In genomic region chr3:101897013-101897412, GRCh38 we compare ENCODE assay signal across 10 cellular contexts.
"Had no signal": no experiment of that assay in that cellular context is flagged by ENCODE, and none has a peak within 500 bp of the region (broad histone marks: within the 10 kb centered on the region; RNA-seq: fewer than 3 reads in every experiment).

No MANE protein-coding gene starts in this region.

- ATAC-seq: GM23338, HCT116 had no signal

- H3K27ac Mint-ChIP-seq: GM23338, H9, HFFc6 had no signal

- H3K4me2 ChIP-seq: GM23338 had no signal

- H3K9ac ChIP-seq: GM23248 had no signal

- H3K4me3 Mint-ChIP-seq: GM23338, H9, HFFc6 had no signal

- H2AFZ ChIP-seq: GM23248 had no signal

- H3K4me3 ChIP-seq: GM23248, GM23338, HAP-1 had no signal

- FAIRE-seq: H54 had no signal

- DNase-seq: GM23248, GOT3, H7, H9, HCEC 1CT, HFFc6 had no signal

- H3K9me3 Mint-ChIP-seq: HFFc6 had no signal

- H3K4me1 ChIP-seq: HAP-1 had no signal

- H3K36me3 ChIP-seq: HAP-1 had no signal

- H3K9me3 ChIP-seq: HAP-1 had no signal

- H3K27ac ChIP-seq: GM23248 had no signal
